ENCODE assay signal across 9 cellular contexts in the genomic region with DNA sequence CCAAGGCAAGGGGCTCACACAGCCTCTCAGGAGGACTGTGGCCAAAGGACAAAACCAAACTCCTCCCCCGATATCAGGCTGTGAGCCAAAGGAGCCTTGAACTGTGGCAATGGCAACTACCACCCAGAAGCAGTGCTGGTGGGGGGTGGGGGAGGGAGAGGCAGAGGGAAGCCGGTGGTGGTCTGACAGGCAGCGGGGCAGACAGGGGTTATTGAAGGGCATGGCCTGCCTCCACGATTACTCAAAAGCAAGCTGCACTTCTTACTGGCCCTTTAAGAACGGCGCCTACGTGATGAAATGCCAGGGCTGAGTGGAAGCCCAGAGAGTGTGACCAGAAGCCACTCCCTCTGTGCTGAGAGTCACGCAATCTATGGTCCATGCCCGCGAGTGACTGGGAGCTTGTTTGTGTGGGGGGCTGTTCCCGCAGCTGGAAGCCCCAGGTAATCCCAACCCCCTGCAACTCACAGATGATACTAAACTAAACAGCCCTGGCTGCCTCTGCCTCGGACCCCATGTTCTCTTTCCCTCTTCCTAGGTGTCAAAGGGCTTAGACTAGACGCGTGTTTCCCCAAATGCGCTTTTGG.
DNase-seq lines count a peak whose midpoint lies in the region; ATAC-seq, FAIRE-seq and TF ChIP-seq lines count a peak whose summit lies in the region.
"Had no signal": no experiment of that assay in that cellular context is flagged by ENCODE, and none has a peak within 500 bp of the region (broad histone marks: within the 10 kb centered on the region; RNA-seq: fewer than 3 reads in every experiment).

No MANE protein-coding gene starts in this region.

- in situ Hi-C loops in SK-MEL-5 (cut with HindIII; ENCODE audit: low pct_unique_long_range_greater_than_20kb, low sequenced_read_pairs): no loop called here

- peak; percentile 82 for ATAC-seq in HG02852 (IDR thresholded peaks at IDR 0.05; ENCODE audit: unreplicated experiment)
- peak; percentile 89 for ATAC-seq in upper lobe of right lung
- ATAC-seq in HG03521 (IDR thresholded peaks at IDR 0.05; ENCODE audit: unreplicated experiment): no peak

- H3K27me3 ChIP-seq in iPS DF 6.9 (ENCODE audit: control insufficient read depth, insufficient read depth, low read length) (no peaks in the 10 kb centered on the region), upper lobe of right lung (no peaks in the 10 kb centered on the region)

- peak; percentile 34 for DNase-seq in GM12892 (ENCODE audit: insufficient read length)
- DNase-seq in SK-MEL-5 (ENCODE audit: low read depth, low spot score): peak; percentile 58
- DNase-seq in iPS DF 6.9 (ENCODE audit: low read depth, low spot score): peak; percentile 4
- peak; percentile 79 for DNase-seq in upper lobe of right lung
- DNase-seq in DMS114 treated with DMSO at 0.1 percent for 48 hours (lab: John Stamatoyannopoulos, UW; ENCODE audit: unreplicated experiment): no peak
- DNase-seq in activated CD4-positive, alpha-beta T cell treated with anti-CD3 and anti-CD28 coated beads, Interleukin-2, amount 50 U/mL, for 48 hours: no peak
- DNase-seq: activated naive CD8-positive, alpha-beta T cell treated with anti-CD3 and anti-CD28 coated beads, Interleukin-2, amount 10 ng/mL, durations not matched to agents 7 days and 5 days had no signal

- WGBS in iPS DF 6.9 (ENCODE audit: insufficient coverage, insufficient read length): no CpG with 5 or more reads among the region's 15 CpGs

- H3K4me3 ChIP-seq in iPS DF 6.9 (ENCODE audit: low read length): no peak overlapping the region
- H3K4me3 ChIP-seq in upper lobe of right lung: no peak overlapping the region

- 0 out of 2 replicates have a peak, but pooled peaks cover 2% of the 10 kb centered on the region for H3K4me1 ChIP-seq in iPS DF 6.9 (ENCODE audit: control insufficient read depth, insufficient read depth, low read length)
- H3K4me1 ChIP-seq in upper lobe of right lung: peaks cover 8% of the 10 kb centered on the region

- intact Hi-C loops in upper lobe of right lung (cut with DNase I): no loop called here

- TF ChIP-seq POLR2A in GM12892 (IDR thresholded peaks at IDR 0.05; ENCODE audit: low read depth, low read length): no peak

- TF ChIP-seq CTCF in upper lobe of right lung (IDR thresholded peaks at IDR 0.05): no peak

- no peaks in the 10 kb centered on the region for H3K9me3 ChIP-seq in iPS DF 6.9 (ENCODE audit: control insufficient read depth, insufficient read depth, low read length)
- H3K9me3 ChIP-seq in upper lobe of right lung: no peaks in the 10 kb centered on the region

- H3K27ac ChIP-seq in iPS DF 6.9 (ENCODE audit: low read length): no peak overlapping the region
- no peak overlapping the region for H3K27ac ChIP-seq in upper lobe of right lung

- no peak for FAIRE-seq in GM12892 (lab: Jason Lieb, UNC)

- no peaks in the 10 kb centered on the region for H3K36me3 ChIP-seq in iPS DF 6.9 (ENCODE audit: control insufficient read depth, insufficient read depth, low read length)
- H3K36me3 ChIP-seq in upper lobe of right lung: no peaks in the 10 kb centered on the region

Comparison
In these comparisons a context has a peak if more than half of its experiments do, and no peak if none do; other contexts are left out.
1. DNase-seq: peak in GM12892 (single experiment), SK-MEL-5 (single experiment), iPS DF 6.9 (single experiment) and upper lobe of right lung (single experiment); none in DMS114 treated with DMSO at 0.1 percent for 48 hours (single experiment) and activated CD4-positive, alpha-beta T cell treated with anti-CD3 and anti-CD28 coated beads, Interleukin-2, amount 50 U/mL, for 48 hours (0 of 2).